ENCODE assay signal across 1 cellular context in genomic region chr10:131310054-131310903, GRCh38.
TF ChIP-seq lines count a peak whose summit lies in the region.

No MANE protein-coding gene starts in this region.

TF ChIP-seq in liver, 16 proteins besides CTCF, POLR2A, EP300 and RAD21:
- TF ChIP-seq REST (IDR thresholded peaks at IDR 0.05) (no peak), YY1 (IDR thresholded peaks at IDR 0.05) (no peak), HNF4A (conservative IDR thresholded peaks at IDR 0.05) (no peak), HNF4G (IDR thresholded peaks at IDR 0.05) (no peak), ATF3 (IDR thresholded peaks at IDR 0.05) (no peak), EGR1 (IDR thresholded peaks at IDR 0.05; ENCODE audit: low read depth in 2 of 2) (no peak), TAF1 (conservative IDR thresholded peaks at IDR 0.05) (no peak), GABPA (IDR thresholded peaks at IDR 0.05 in 1 of 2, conservative IDR thresholded peaks at IDR 0.05 in 1 of 2) (no peak), FOXA1 (IDR thresholded peaks at IDR 0.05) (no peak), ZBTB33 (IDR thresholded peaks at IDR 0.05) (no peak), NR2F2 (IDR thresholded peaks at IDR 0.05) (no peak), JUND (IDR thresholded peaks at IDR 0.05) (no peak), FOXA2 (IDR thresholded peaks at IDR 0.05) (no peak), RXRA (IDR thresholded peaks at IDR 0.05) (no peak), MAX (IDR thresholded peaks at IDR 0.05) (no peak)
